In genomic region chr22:30578481-30578880, GRCh38 we compare ENCODE assay signal across 9 cellular contexts. TPM values are rescaled to one million over a fixed set of nuclear protein-coding genes. Genes with fewer than 3 reads are reported as not detected.
"Had no signal": no experiment of that assay in that cellular context is flagged by ENCODE, and none has a peak within 500 bp of the region (broad histone marks: within the 10 kb centered on the region; RNA-seq: fewer than 3 reads in every experiment).

No MANE protein-coding gene starts in this region.

- ATAC-seq: HCT116 had no signal

- H2AFZ ChIP-seq: GM23248 had no signal

- H3K4me1 ChIP-seq: HAP-1 had no signal

- H3K27ac Mint-ChIP-seq: HFFc6 had no signal

- H3K27ac ChIP-seq: GM23248 had no signal

- DNase-seq: GM23248, GOT3, HFFc6, IMR-90, KBM-7 had no signal

- H3K4me3 Mint-ChIP-seq: HFFc6 had no signal

- H3K9me3 Mint-ChIP-seq: HFFc6 had no signal

- H3K9me3 ChIP-seq: HAP-1 had no signal

- H3K4me3 ChIP-seq: GM23248, HAP-1 had no signal

RNA-seq across cellular contexts. Expression of gene GAL3ST1, which starts 4.0 kb away (rescaled TPM):
- total RNA-seq: GM23248, H4, HFFc6, IMR-90 had no signal
- polyA plus RNA-seq: GM23248, IMR-90 had no signal

RNA-seq across cellular contexts. Expression of gene SEC14L6, which starts 31.9 kb away (rescaled TPM):
- total RNA-seq: GM23248, H4, HFFc6, HT-29, IMR-90 had no signal
- polyA plus RNA-seq: GM23248 had no signal
